Comparison of ENCODE assay signal across 23 cellular contexts in genomic region chr7:473211-473734, GRCh38. TPM values are rescaled to one million over a fixed set of nuclear protein-coding genes. Genes with fewer than 3 reads are reported as not detected.
DNase-seq lines count a peak whose midpoint lies in the region; ATAC-seq, FAIRE-seq and TF ChIP-seq lines count a peak whose summit lies in the region.
"Had no signal": no experiment of that assay in that cellular context is flagged by ENCODE, and none has a peak within 500 bp of the region (broad histone marks: within the 10 kb centered on the region; RNA-seq: fewer than 3 reads in every experiment).

No MANE protein-coding gene starts in this region.

- DNase-seq in cardiac septum (ENCODE audit: low spot score), result peak; percentile 66
- no peak for DNase-seq in right atrium auricular region (ENCODE audit: low spot score)
- peak; percentile 6 for DNase-seq in glutamatergic neuron
- peak; percentile 26 for DNase-seq in natural killer cell treated with Interleukin-12 subunit alpha and Interleukin-12 subunit beta and Interleukin-15 and Interleukin-18, amount 100 ng/mL, for 72 hours (ENCODE audit: low spot score)
- no peak for DNase-seq in urothelium cell line (ENCODE audit: low spot score)
- DNase-seq in NCI-H1092 (lab: John Stamatoyannopoulos, UW), result no peak
- DNase-seq: activated CD4-positive, CD25-positive, alpha-beta regulatory T cell; caudate nucleus; DMS153; effector CD4-positive, alpha-beta T cell; GF-D8; NCI-H146; NCI-H2171; NCI-H526 treated with DMSO at 0.1 percent for 48 hours; stimulated activated CD4-positive, alpha-beta T cell treated with anti-CD3 and anti-CD28 coated beads, Interleukin-12 subunit alpha, Interleukin-12 subunit beta, amount 100 ng/mL, for 4 hours; stimulated activated CD8-positive, alpha-beta memory T cell treated with anti-CD3 and anti-CD28 coated beads, Interleukin-4, amount 100 ng/mL, for 48 hours had no signal

- no peak overlapping the region for H3K4me3 Mint-ChIP-seq in glutamatergic neuron (ENCODE audit: unreplicated experiment)
- H3K4me3 Mint-ChIP-seq in natural killer cell treated with Interleukin-12 subunit alpha and Interleukin-12 subunit beta and Interleukin-15 and Interleukin-18, amount 100 ng/mL, for 72 hours, result no peak overlapping the region
- H3K4me3 Mint-ChIP-seq: T-helper 1 cell treated with Interleukin-12 subunit alpha and Interleukin-12 subunit beta and Interleukin-4 antibody, amounts not matched to agents 30 μg/mL and 1 μg/mL, for 36 hours had no signal

- H3K27me3 ChIP-seq in right atrium auricular region (no peaks in the 10 kb centered on the region), gastroesophageal sphincter (no peaks in the 10 kb centered on the region)
- H3K27me3 ChIP-seq: SJSA1 had no signal

- no peak overlapping the region for H3K27ac ChIP-seq in right atrium auricular region
- no peak overlapping the region for H3K27ac ChIP-seq in gastroesophageal sphincter
- H3K27ac ChIP-seq: SJSA1 had no signal

- peak; percentile 71 for FAIRE-seq in urothelium cell line (lab: Jason Lieb, UNC)

- H3K4me1 Mint-ChIP-seq in glutamatergic neuron (ENCODE audit: low read depth, unreplicated experiment), result peaks cover 2% of the 10 kb centered on the region
- H3K4me1 Mint-ChIP-seq in natural killer cell treated with Interleukin-12 subunit alpha and Interleukin-12 subunit beta and Interleukin-15 and Interleukin-18, amount 100 ng/mL, for 72 hours (ENCODE audit: low read depth in 2 of 2), result peaks cover 9 to 12% of the 10 kb centered on the region in 2 donors

- H3K4me3 ChIP-seq in right atrium auricular region (no peak overlapping the region), gastroesophageal sphincter (no peak overlapping the region)
- H3K4me3 ChIP-seq: SJSA1 had no signal

- TF ChIP-seq POLR2A in gastroesophageal sphincter (IDR thresholded peaks at IDR 0.05), result no peak

- H3K27me3 Mint-ChIP-seq in glutamatergic neuron (ENCODE audit: unreplicated experiment), result peaks cover 6% of the 10 kb centered on the region
- H3K27me3 Mint-ChIP-seq in natural killer cell treated with Interleukin-12 subunit alpha and Interleukin-12 subunit beta and Interleukin-15 and Interleukin-18, amount 100 ng/mL, for 72 hours, result no peaks in the 10 kb centered on the region
- H3K27me3 Mint-ChIP-seq: naive thymus-derived CD4-positive, alpha-beta T cell had no signal

- peaks cover 9% of the 10 kb centered on the region for H3K9me3 Mint-ChIP-seq in glutamatergic neuron (ENCODE audit: unreplicated experiment)
- H3K9me3 Mint-ChIP-seq in natural killer cell treated with Interleukin-12 subunit alpha and Interleukin-12 subunit beta and Interleukin-15 and Interleukin-18, amount 100 ng/mL, for 72 hours, result peaks cover 7% of the 10 kb centered on the region

- no peak for ATAC-seq in natural killer cell treated with Interleukin-12 subunit alpha and Interleukin-12 subunit beta and Interleukin-15 and Interleukin-18, amount 100 ng/mL, for 72 hours
- ATAC-seq in HG03520 (IDR thresholded peaks at IDR 0.05; ENCODE audit: unreplicated experiment) (no peak), gastroesophageal sphincter (no peak)
- ATAC-seq: esophagus mucosa had no signal

- 89% methylated on average over 3 of the region's 18 CpGs; no CpG with 5 or more reads in 1 of the 2 donors for WGBS in gastroesophageal sphincter (ENCODE audit: low coverage in 1 of 2), 2 donors

- H3K36me3 ChIP-seq in right atrium auricular region (no peaks in the 10 kb centered on the region), gastroesophageal sphincter (no peaks in the 10 kb centered on the region)
- H3K36me3 ChIP-seq: SJSA1 had no signal

- H3K4me1 ChIP-seq in right atrium auricular region (peaks cover 0 to 11% of the 10 kb centered on the region in 2 donors), gastroesophageal sphincter (peaks cover 0 to 19% (median 4%) of the 10 kb centered on the region in 3 donors)

- H3K9me3 ChIP-seq in right atrium auricular region (peaks cover 0 to 9% of the 10 kb centered on the region in 2 donors), gastroesophageal sphincter (peaks cover 0 to 11% (median 0%) of the 10 kb centered on the region in 3 donors)
- H3K9me3 ChIP-seq: SJSA1 had no signal

- TF ChIP-seq CTCF in right atrium auricular region (IDR thresholded peaks at IDR 0.05) (no peak), glutamatergic neuron (IDR thresholded peaks at IDR 0.05; ENCODE audit: partially characterized antibody, unreplicated experiment) (no peak), gastroesophageal sphincter (IDR thresholded peaks at IDR 0.05) (no peak)

- no peaks in the 10 kb centered on the region for H3K36me3 Mint-ChIP-seq in glutamatergic neuron (ENCODE audit: unreplicated experiment)
- peaks cover 4% of the 10 kb centered on the region for H3K36me3 Mint-ChIP-seq in natural killer cell treated with Interleukin-12 subunit alpha and Interleukin-12 subunit beta and Interleukin-15 and Interleukin-18, amount 100 ng/mL, for 72 hours

- intact Hi-C loops in cardiac septum (cut with DNase I), result no loop called here

- no peak for TF ChIP-seq EP300 in gastroesophageal sphincter (IDR thresholded peaks at IDR 0.05)

- no peak overlapping the region for H3K27ac Mint-ChIP-seq in glutamatergic neuron (ENCODE audit: unreplicated experiment)
- no peak overlapping the region for H3K27ac Mint-ChIP-seq in natural killer cell treated with Interleukin-12 subunit alpha and Interleukin-12 subunit beta and Interleukin-15 and Interleukin-18, amount 100 ng/mL, for 72 hours
- H3K27ac Mint-ChIP-seq: T-helper 1 cell treated with Interleukin-12 subunit alpha and Interleukin-12 subunit beta and Interleukin-4 antibody, amounts not matched to agents 30 μg/mL and 1 μg/mL, for 36 hours had no signal

RNA-seq across cellular contexts. Expression of gene PDGFA, which starts 46.4 kb away (rescaled TPM):
- total RNA-seq in cardiac septum, result 38.9 TPM
- total RNA-seq in right atrium auricular region, result 10 to 100 TPM; 31.8 to 34.2 TPM
- total RNA-seq in glutamatergic neuron (ENCODE audit: unreplicated experiment), result 7.6 TPM
- total RNA-seq in natural killer cell treated with Interleukin-12 subunit alpha and Interleukin-12 subunit beta and Interleukin-15 and Interleukin-18, amount 100 ng/mL, for 72 hours, result 1 to 10 TPM; 1.3 to 5.0 TPM
- 100 to 1,000 TPM in 2 of 4 donors, 10 to 100 TPM in 2; 66.0 to 162 (median 120) TPM for total RNA-seq in gastroesophageal sphincter
- total RNA-seq: OCI-LY7 had no signal

Comparison
In these comparisons a context has a peak if more than half of its experiments do, and no peak if none do; other contexts are left out.
1. DNase-seq: peak in cardiac septum (single experiment), glutamatergic neuron (single experiment) and natural killer cell treated with Interleukin-12 subunit alpha and Interleukin-12 subunit beta and Interleukin-15 and Interleukin-18, amount 100 ng/mL, for 72 hours (single experiment); none in right atrium auricular region (single experiment), urothelium cell line (single experiment) and NCI-H1092 (single experiment).